In genomic region chr10:88755753-88756152, GRCh38 we compare ENCODE assay signal across 18 cellular contexts. TPM values are rescaled to one million over a fixed set of nuclear protein-coding genes. Genes with fewer than 3 reads are reported as not detected.
A peak's percentile ranks its signal among the peaks of the same experiment; 100 is the strongest.
DNase-seq lines count a peak whose midpoint lies in the region; ATAC-seq, FAIRE-seq and TF ChIP-seq lines count a peak whose summit lies in the region.
"Had no signal": no experiment of that assay in that cellular context is flagged by ENCODE, and none has a peak within 500 bp of the region (broad histone marks: within the 10 kb centered on the region; RNA-seq: fewer than 3 reads in every experiment).

No MANE protein-coding gene starts in this region.

- H3K4me1 ChIP-seq in mesenchymal stem cell (ENCODE audit: control insufficient read depth, insufficient read depth, low read depth, low read length) (no peaks in the 10 kb centered on the region), tibial artery (no peaks in the 10 kb centered on the region)
- H3K4me1 ChIP-seq: BE2C, esophagus muscularis mucosa, left ventricle myocardium inferior had no signal

- FAIRE-seq in GM18507 (lab: Jason Lieb, UNC) (peak; percentile 74), RCC 7860 (lab: Jason Lieb, UNC) (no peak)
- FAIRE-seq: GM12891 had no signal

- TF ChIP-seq CTCF in tibial artery (IDR thresholded peaks at IDR 0.05): no peak

- H3K27ac ChIP-seq in mesenchymal stem cell (ENCODE audit: low read length, poor library complexity, severe bottlenecking) (no peak overlapping the region), tibial artery (no peak overlapping the region)
- H3K27ac ChIP-seq: coronary artery, esophagus muscularis mucosa, left ventricle myocardium inferior had no signal

- no peak overlapping the region for H4K91ac ChIP-seq in mesenchymal stem cell (ENCODE audit: low read length)

- H3K27me3 ChIP-seq in mesenchymal stem cell (ENCODE audit: control insufficient read depth in 1 of 2, insufficient read depth in 1 of 2, low read length in 2 of 2) (no peaks in the 10 kb centered on the region), tibial artery (no peaks in the 10 kb centered on the region)
- H3K27me3 ChIP-seq: BE2C, esophagus muscularis mucosa had no signal

- H3K9me3 ChIP-seq in mesenchymal stem cell (ENCODE audit: control insufficient read depth, low read length) (no peaks in the 10 kb centered on the region), tibial artery (no peaks in the 10 kb centered on the region)
- H3K9me3 ChIP-seq: BE2C, esophagus muscularis mucosa, left ventricle myocardium inferior had no signal

- no peak overlapping the region for H4K8ac ChIP-seq in mesenchymal stem cell (ENCODE audit: low read length)

- no peak overlapping the region for H3K23ac ChIP-seq in mesenchymal stem cell (ENCODE audit: low read length in 2 of 2)

- H2AFZ ChIP-seq in mesenchymal stem cell (ENCODE audit: low read depth, low read length): no peak overlapping the region

- no peak overlapping the region for H2BK12ac ChIP-seq in mesenchymal stem cell (ENCODE audit: low read length in 2 of 2)

- H3K36me3 ChIP-seq in mesenchymal stem cell (ENCODE audit: control insufficient read depth in 1 of 2, insufficient read depth in 2 of 2, low read depth in 1 of 2, low read length in 2 of 2) (no peaks in the 10 kb centered on the region), tibial artery (no peaks in the 10 kb centered on the region)
- H3K36me3 ChIP-seq: BE2C, esophagus muscularis mucosa, left ventricle myocardium inferior had no signal

- 93% methylated on average over 3 of the region's 3 CpGs for WGBS in mesenchymal stem cell

- intact Hi-C loops in tibial artery (cut with DNase I; ENCODE audit: low total_unique reads): no loop called here

- H2BK15ac ChIP-seq in mesenchymal stem cell (ENCODE audit: low read depth, poor library complexity, severe bottlenecking): no peak overlapping the region

- no peaks in the 10 kb centered on the region for H3K79me1 ChIP-seq in mesenchymal stem cell (replicated peaks; ENCODE audit: low read length, poor library complexity, severe bottlenecking)

- H2AK5ac ChIP-seq in mesenchymal stem cell (ENCODE audit: low read length, severe bottlenecking): no peak overlapping the region

- no peak overlapping the region for H2BK5ac ChIP-seq in mesenchymal stem cell (ENCODE audit: low read depth, low read length, poor library complexity, severe bottlenecking)

- no peak overlapping the region for H3K4ac ChIP-seq in mesenchymal stem cell (ENCODE audit: low read depth in 1 of 2, low read length in 2 of 2)

- no peak overlapping the region for H3K14ac ChIP-seq in mesenchymal stem cell (ENCODE audit: low read length in 2 of 2)

- no peak overlapping the region for H3K4me2 ChIP-seq in mesenchymal stem cell (ENCODE audit: low read length, poor library complexity, severe bottlenecking)

- ATAC-seq in GM21723 (IDR thresholded peaks at IDR 0.05; ENCODE audit: unreplicated experiment): peak; percentile 75
- peak; percentile 81 for ATAC-seq in HG03432 (IDR thresholded peaks at IDR 0.05; ENCODE audit: unreplicated experiment)
- ATAC-seq: activated CD8-positive, alpha-beta memory T cell treated with anti-CD3 and anti-CD28 coated beads, Interleukin-2, amount 10 ng/mL, durations not matched to agents 7 days and 5 days had no signal

- DNase-seq in CD1c-positive myeloid dendritic cell (ENCODE audit: extremely low spot score) (peak; percentile 38), GM18507 (ENCODE audit: extremely low spot score, insufficient read length, low read depth) (no peak), mesenchymal stem cell (no peak), RCC 7860 (ENCODE audit: low spot score) (no peak), NCI-H82 (lab: John Stamatoyannopoulos, UW) (no peak), tibial artery (no peak)
- DNase-seq: activated CD8-positive, alpha-beta memory T cell treated with anti-CD3 and anti-CD28 coated beads, Interleukin-2, amount 10 ng/mL, durations not matched to agents 7 days and 5 days; BE2C; DMS79 treated with DMSO at 0.1 percent for 48 hours; left ventricle myocardium inferior; naive B cell; NCI-H1694 treated with DMSO at 0.1 percent for 48 hours; T-helper 9 cell had no signal

- H3K9ac ChIP-seq in mesenchymal stem cell (ENCODE audit: low read length): no peak overlapping the region

- H2BK120ac ChIP-seq in mesenchymal stem cell (ENCODE audit: low read depth, low read length): no peak overlapping the region

- no peak overlapping the region for H3K18ac ChIP-seq in mesenchymal stem cell (ENCODE audit: low read depth in 1 of 2, low read length in 2 of 2)

- H3K4me3 ChIP-seq in mesenchymal stem cell (ENCODE audit: insufficient read depth in 1 of 2, low read depth in 1 of 2, low read length in 2 of 2) (no peak overlapping the region), tibial artery (no peak overlapping the region)
- H3K4me3 ChIP-seq: coronary artery, esophagus muscularis mucosa, left ventricle myocardium inferior had no signal

RNA-seq across cellular contexts. Expression of gene LIPN, which starts 4.1 kb away (rescaled TPM):
- polyA plus RNA-seq in mesenchymal stem cell (2013, experiment 1 of 2): not detected
- not detected for polyA plus RNA-seq in mesenchymal stem cell (2013, experiment 2 of 2)

RNA-seq across cellular contexts. Expression of gene LIPM, which starts 46.8 kb away (rescaled TPM):
- polyA plus RNA-seq in mesenchymal stem cell (2013, experiment 1 of 2): not detected
- not detected for polyA plus RNA-seq in mesenchymal stem cell (2013, experiment 2 of 2)

RNA-seq across cellular contexts. Expression of gene LIPK, which starts 49.7 kb away (rescaled TPM):
- not detected for polyA plus RNA-seq in mesenchymal stem cell (2013, experiment 1 of 2)
- polyA plus RNA-seq in mesenchymal stem cell (2013, experiment 2 of 2): not detected
